ENCODE assay signal across 8 cellular contexts in genomic region chr3:184380627-184381260, GRCh38. TPM values are rescaled to one million over a fixed set of nuclear protein-coding genes. Genes with fewer than 3 reads are reported as not detected.
DNase-seq lines count a peak whose midpoint lies in the region; ATAC-seq and TF ChIP-seq lines count a peak whose summit lies in the region.

No MANE protein-coding gene starts in this region.

- no peak overlapping the region for H3K27ac ChIP-seq in left lung

- peaks cover 11 to 23% of the 10 kb centered on the region in 2 donors for H3K4me1 ChIP-seq in left lung

- H3K4me1 Mint-ChIP-seq in activated naive CD8-positive, alpha-beta T cell treated with anti-CD3 and anti-CD28 coated beads for 36 hours = peaks cover 4% of the 10 kb centered on the region
- peaks cover 12% of the 10 kb centered on the region for H3K4me1 Mint-ChIP-seq in stimulated activated naive CD8-positive, alpha-beta T cell treated with anti-CD3 and anti-CD28 coated beads, Interleukin-15, amount 100 ng/mL, for 72 hours

- H3K36me3 Mint-ChIP-seq in activated naive CD8-positive, alpha-beta T cell treated with anti-CD3 and anti-CD28 coated beads for 36 hours = no peaks in the 10 kb centered on the region

- H3K9me3 Mint-ChIP-seq in activated naive CD8-positive, alpha-beta T cell treated with anti-CD3 and anti-CD28 coated beads for 36 hours = no peaks in the 10 kb centered on the region
- no peaks in the 10 kb centered on the region for H3K9me3 Mint-ChIP-seq in stimulated activated naive CD8-positive, alpha-beta T cell treated with anti-CD3 and anti-CD28 coated beads, Interleukin-15, amount 100 ng/mL, for 72 hours

- H3K27me3 ChIP-seq in left lung = peaks cover 16 to 77% of the 10 kb centered on the region in 2 donors

- no peak overlapping the region for H3K27ac Mint-ChIP-seq in activated naive CD8-positive, alpha-beta T cell treated with anti-CD3 and anti-CD28 coated beads for 36 hours
- no peak overlapping the region for H3K27ac Mint-ChIP-seq in stimulated activated naive CD8-positive, alpha-beta T cell treated with anti-CD3 and anti-CD28 coated beads, Interleukin-15, amount 100 ng/mL, for 72 hours

- DNase-seq in NCI-H1694 (lab: John Stamatoyannopoulos, UW) (peak; percentile 4), NCI-H1694 treated with DMSO at 0.1 percent for 48 hours (lab: John Stamatoyannopoulos, UW) (no peak), left lung (peak in 1 of 2 donors; percentile 74), CD1c-positive myeloid dendritic cell (ENCODE audit: extremely low spot score) (no peak)
- peak; percentile 11 for DNase-seq in activated naive CD8-positive, alpha-beta T cell treated with anti-CD3 and anti-CD28 coated beads for 36 hours
- no peak for DNase-seq in stimulated activated naive CD8-positive, alpha-beta T cell treated with anti-CD3 and anti-CD28 coated beads, Interleukin-15, amount 100 ng/mL, for 72 hours

- no peak for TF ChIP-seq CTCF in left lung (IDR thresholded peaks at IDR 0.05)

- no peaks in the 10 kb centered on the region for H3K36me3 ChIP-seq in left lung

- peak overlapping the region; percentile 11 to 31 for H3K4me3 ChIP-seq in left lung

- H3K9me3 ChIP-seq in left lung = no peaks in the 10 kb centered on the region

- H3K4me3 Mint-ChIP-seq in activated naive CD8-positive, alpha-beta T cell treated with anti-CD3 and anti-CD28 coated beads for 36 hours = peak overlapping the region; percentile 25
- H3K4me3 Mint-ChIP-seq in stimulated activated naive CD8-positive, alpha-beta T cell treated with anti-CD3 and anti-CD28 coated beads, Interleukin-15, amount 100 ng/mL, for 72 hours = peak overlapping the region; percentile 57 to 60

- peak; percentile 3 for ATAC-seq in left lung
- peak; percentile 57 for ATAC-seq in stimulated activated naive CD8-positive, alpha-beta T cell treated with anti-CD3 and anti-CD28 coated beads, Interleukin-15, amount 100 ng/mL, for 72 hours
- ATAC-seq in HG03159 (IDR thresholded peaks at IDR 0.05; ENCODE audit: unreplicated experiment) = no peak
- ATAC-seq in GM19324 (IDR thresholded peaks at IDR 0.05; ENCODE audit: low FRiP score, unreplicated experiment) = no peak

- intact Hi-C loops in left lung (cut with DNase I) = no loop called here

- peaks cover 68% of the 10 kb centered on the region for H3K27me3 Mint-ChIP-seq in activated naive CD8-positive, alpha-beta T cell treated with anti-CD3 and anti-CD28 coated beads for 36 hours
- peaks cover 74% of the 10 kb centered on the region for H3K27me3 Mint-ChIP-seq in stimulated activated naive CD8-positive, alpha-beta T cell treated with anti-CD3 and anti-CD28 coated beads, Interleukin-15, amount 100 ng/mL, for 72 hours

RNA-seq across cellular contexts. Expression of gene CHRD, which starts 0.9 kb away (rescaled TPM):
- total RNA-seq in activated naive CD8-positive, alpha-beta T cell treated with anti-CD3 and anti-CD28 coated beads for 36 hours = not detected
- total RNA-seq in left lung = 1 to 10 TPM; 5.6 to 8.6 TPM

RNA-seq across cellular contexts. Expression of gene THPO, which starts 2.7 kb away (rescaled TPM):
- total RNA-seq in activated naive CD8-positive, alpha-beta T cell treated with anti-CD3 and anti-CD28 coated beads for 36 hours = not detected
- under 1 TPM; 0.23 to 0.65 TPM for total RNA-seq in left lung

RNA-seq across cellular contexts. Expression of gene POLR2H, which starts 19.2 kb away (rescaled TPM):
- total RNA-seq in activated naive CD8-positive, alpha-beta T cell treated with anti-CD3 and anti-CD28 coated beads for 36 hours = 100 to 1,000 TPM; 175 to 177 TPM
- 10 to 100 TPM; 54.7 to 71.3 TPM for total RNA-seq in left lung

RNA-seq across cellular contexts. Expression of gene CLCN2, which starts 19.3 kb away (rescaled TPM):
- 1 to 10 TPM; 5.0 to 6.8 TPM for total RNA-seq in activated naive CD8-positive, alpha-beta T cell treated with anti-CD3 and anti-CD28 coated beads for 36 hours
- 1 to 10 TPM; 4.4 to 5.6 TPM for total RNA-seq in left lung

RNA-seq across cellular contexts. Expression of gene FAM131A, which starts 43.3 kb away (rescaled TPM):
- total RNA-seq in activated naive CD8-positive, alpha-beta T cell treated with anti-CD3 and anti-CD28 coated beads for 36 hours = 1 to 10 TPM; 2.1 to 3.4 TPM
- total RNA-seq in left lung = 10 to 100 TPM; 14.7 to 19.2 TPM

Comparison
In these comparisons a context has a peak if more than half of its experiments do, and no peak if none do; other contexts are left out.
1. DNase-seq: peak in NCI-H1694 (single experiment) and activated naive CD8-positive, alpha-beta T cell treated with anti-CD3 and anti-CD28 coated beads for 36 hours (single experiment); none in NCI-H1694 treated with DMSO at 0.1 percent for 48 hours (single experiment), stimulated activated naive CD8-positive, alpha-beta T cell treated with anti-CD3 and anti-CD28 coated beads, Interleukin-15, amount 100 ng/mL, for 72 hours (0 of 2) and CD1c-positive myeloid dendritic cell (single experiment).
2. ATAC-seq: peak in left lung (single experiment) and stimulated activated naive CD8-positive, alpha-beta T cell treated with anti-CD3 and anti-CD28 coated beads, Interleukin-15, amount 100 ng/mL, for 72 hours (single experiment); none in HG03159 (single experiment) and GM19324 (single experiment).
3. RNA of gene CHRD, which starts 0.9 kb away (total RNA-seq): 5.6 to 8.6 TPM in left lung; not detected in activated naive CD8-positive, alpha-beta T cell treated with anti-CD3 and anti-CD28 coated beads for 36 hours; every median in the first group is over 4 times any median in the second.